ENCODE assay signal across 19 cellular contexts in genomic region chr7:30473393-30473775, GRCh38. TPM values are rescaled to one million over a fixed set of nuclear protein-coding genes. Genes with fewer than 3 reads are reported as not detected.
A peak's percentile ranks its signal among the peaks of the same experiment; 100 is the strongest.
DNase-seq lines count a peak whose midpoint lies in the region; ATAC-seq and TF ChIP-seq lines count a peak whose summit lies in the region.
"Had no signal": no experiment of that assay in that cellular context is flagged by ENCODE, and none has a peak within 500 bp of the region (broad histone marks: within the 10 kb centered on the region; RNA-seq: fewer than 3 reads in every experiment).

No MANE protein-coding gene starts in this region.

- peaks cover 2% of the 10 kb centered on the region for H3K79me2 ChIP-seq in smooth muscle cell (ENCODE audit: low read depth)

- peaks cover 29 to 34% of the 10 kb centered on the region in 2 donors for H3K36me3 Mint-ChIP-seq in CD4-positive, alpha-beta memory T cell
- H3K36me3 Mint-ChIP-seq in CD4-positive, alpha-beta T cell (ENCODE audit: low read depth), result peaks cover 19% of the 10 kb centered on the region

- H3K9me3 ChIP-seq in CD4-positive, alpha-beta memory T cell (ENCODE audit: control insufficient read depth in 1 of 2, low read length in 2 of 2), result no peaks in the 10 kb centered on the region
- H3K9me3 ChIP-seq in esophagus squamous epithelium (no peaks in the 10 kb centered on the region), smooth muscle cell (replicated peaks; ENCODE audit: low read depth) (no peaks in the 10 kb centered on the region)
- no peaks in the 10 kb centered on the region for H3K9me3 ChIP-seq in CD4-positive, alpha-beta T cell (ENCODE audit: control insufficient read depth, low read length)

- no peak for TF ChIP-seq POLR2A in esophagus squamous epithelium (IDR thresholded peaks at IDR 0.05)

- H3K27me3 Mint-ChIP-seq in CD4-positive, alpha-beta memory T cell, result no peaks in the 10 kb centered on the region
- H3K27me3 Mint-ChIP-seq in CD4-positive, alpha-beta T cell, result no peaks in the 10 kb centered on the region

- in situ Hi-C loops in GM13976 (cut with MboI; ENCODE audit: low sequenced_read_pairs, unreplicated experiment), result no loop called here

- peaks cover 52 to 97% (median 77%) of the 10 kb centered on the region in 4 donors for H3K4me1 Mint-ChIP-seq in CD4-positive, alpha-beta memory T cell
- H3K4me1 Mint-ChIP-seq in CD4-positive, alpha-beta T cell (ENCODE audit: low read depth), result peaks cover 86% of the 10 kb centered on the region

- H3K27ac ChIP-seq in CD4-positive, alpha-beta memory T cell (ENCODE audit: low read depth, low read length), result no peak overlapping the region
- peak overlapping the region in 3 of 4 donors; percentile 71 to 85 (median 79) for H3K27ac ChIP-seq in esophagus squamous epithelium
- peak overlapping the region; percentile 90 for H3K27ac ChIP-seq in smooth muscle cell (ENCODE audit: low read depth)
- H3K27ac ChIP-seq in CD4-positive, alpha-beta T cell (ENCODE audit: low read depth, low read length), result no peak overlapping the region

- no peak for ATAC-seq in HG03469 (IDR thresholded peaks at IDR 0.05; ENCODE audit: unreplicated experiment)
- no peak for ATAC-seq in CD4-positive, alpha-beta T cell (ENCODE audit: poor library complexity)
- ATAC-seq: activated T-cell treated with anti-CD3 and anti-CD28 coated beads, Interleukin-2, amount 50 U/mL, for 72 hours; esophagus mucosa; HepG2; sciatic nerve had no signal

- peak overlapping the region; percentile 41 for H3K9ac ChIP-seq in smooth muscle cell (ENCODE audit: low read depth)

- no peak overlapping the region for H2AFZ ChIP-seq in smooth muscle cell (ENCODE audit: low read depth)

- H3K4me2 ChIP-seq in smooth muscle cell, result peak overlapping the region; percentile 51

- CTCF ChIA-PET in CD4-positive, alpha-beta memory T cell (lab: Charles Lee; ENCODE audit: partially characterized antibody), result interaction anchor here (1.0 kb wide), 1 partner anchor 25 kb away, joined by 3 read pairs; no protein-coding TSS in a partner anchor
- CTCF ChIA-PET in CD4-positive, alpha-beta T cell (lab: Charles Lee), result no interaction called here

- H3F3A ChIP-seq in smooth muscle cell (ENCODE audit: low read depth), result peaks cover 67% of the 10 kb centered on the region

- no peak for DNase-seq in CD4-positive, alpha-beta memory T cell
- DNase-seq in NCI-H226 (peak; percentile 39), esophagus squamous epithelium (lab: John Stamatoyannopoulos, UW) (no peak), smooth muscle cell (lab: John Stamatoyannopoulos, UW; ENCODE audit: unreplicated experiment) (no peak), NCI-H1436 treated with DMSO at 0.1 percent for 48 hours (lab: John Stamatoyannopoulos, UW) (no peak), GM13976 (ENCODE audit: low spot score) (no peak)
- no peak for DNase-seq in CD4-positive, alpha-beta T cell
- DNase-seq: activated CD4-positive, alpha-beta T cell treated with anti-CD3 and anti-CD28 coated beads, Interleukin-2, amount 50 U/mL, for 1 hour; activated T-cell treated with anti-CD3 and anti-CD28 coated beads, Interleukin-2, amount 50 U/mL, for 72 hours; DND-41; NCI-H1105; nephron progenitor cell; stimulated activated CD4-positive, alpha-beta T cell treated with anti-CD3 and anti-CD28 coated beads, Interleukin-4, amount 100 ng/mL, for 24 hours had no signal

- no peaks in the 10 kb centered on the region for H3K27me3 ChIP-seq in CD4-positive, alpha-beta memory T cell (ENCODE audit: insufficient read depth, low read length)
- no peaks in the 10 kb centered on the region for H3K27me3 ChIP-seq in esophagus squamous epithelium
- no peaks in the 10 kb centered on the region for H3K27me3 ChIP-seq in smooth muscle cell (ENCODE audit: low read depth)
- H3K27me3 ChIP-seq in CD4-positive, alpha-beta T cell (ENCODE audit: control insufficient read depth, insufficient read depth, low read length), result no peaks in the 10 kb centered on the region

- POLR2A ChIA-PET in CD4-positive, alpha-beta memory T cell (lab: Charles Lee; ENCODE audit: partially characterized antibody), result interaction anchor here (0.8 kb wide), 1 partner anchor 11 kb away, joined by 3 read pairs; no protein-coding TSS in a partner anchor
- POLR2A ChIA-PET in CD4-positive, alpha-beta T cell (lab: Charles Lee), result no interaction called here

- intact Hi-C loops in CD4-positive, alpha-beta memory T cell (cut with micrococcal nuclease), result no loop called here
- intact Hi-C loops in esophagus squamous epithelium (cut with DNase I), result no loop called here
- intact Hi-C loops in CD4-positive, alpha-beta T cell (cut with DNase I, micrococcal nuclease), result loop anchor here in 1 of 2 experiments (10.0 kb wide), 1 partner anchor 189 kb away; the partner anchor contains the start of gene ZNRF2

- H3K4me3 Mint-ChIP-seq in CD4-positive, alpha-beta memory T cell, result no peak overlapping the region
- H3K4me3 Mint-ChIP-seq in CD4-positive, alpha-beta T cell, result no peak overlapping the region
- H3K4me3 Mint-ChIP-seq: nephron progenitor cell had no signal

- H3K9me3 Mint-ChIP-seq in CD4-positive, alpha-beta memory T cell, result no peaks in the 10 kb centered on the region
- H3K9me3 Mint-ChIP-seq in CD4-positive, alpha-beta T cell, result no peaks in the 10 kb centered on the region
- H3K9me3 Mint-ChIP-seq: activated T-cell treated with anti-CD3 and anti-CD28 coated beads, Interleukin-2, amount 50 U/mL, for 72 hours; nephron progenitor cell had no signal

- no peaks in the 10 kb centered on the region for H3K36me3 ChIP-seq in CD4-positive, alpha-beta memory T cell (ENCODE audit: insufficient read depth, low read length)
- H3K36me3 ChIP-seq in esophagus squamous epithelium, result peaks cover 0 to 11% (median 0%) of the 10 kb centered on the region in 3 donors
- no peaks in the 10 kb centered on the region for H3K36me3 ChIP-seq in smooth muscle cell (ENCODE audit: low read depth)

- H3K4me3 ChIP-seq in CD4-positive, alpha-beta memory T cell (ENCODE audit: low read length in 2 of 2), result no peak overlapping the region
- H3K4me3 ChIP-seq in esophagus squamous epithelium (no peak overlapping the region), smooth muscle cell (no peak overlapping the region)
- H3K4me3 ChIP-seq: coronary artery, lung had no signal

- TF ChIP-seq CTCF in esophagus squamous epithelium (IDR thresholded peaks at IDR 0.05), result no peak
- no peak for TF ChIP-seq CTCF in smooth muscle cell (IDR thresholded peaks at IDR 0.05; ENCODE audit: borderline replicate concordance, insufficient read depth, poor library complexity, severe bottlenecking)
- no peak for TF ChIP-seq CTCF in GM13976 (IDR thresholded peaks at IDR 0.05; ENCODE audit: borderline replicate concordance, control extremely low read depth, extremely low read depth, insufficient read depth, missing control alignments)
- TF ChIP-seq CTCF in CD4-positive, alpha-beta T cell (IDR thresholded peaks at IDR 0.05), result no peak

- H3K27ac Mint-ChIP-seq in CD4-positive, alpha-beta memory T cell, result peak overlapping the region in 4 of 7 donors; percentile 6 to 42 (median 22)
- no peak overlapping the region for H3K27ac Mint-ChIP-seq in CD4-positive, alpha-beta T cell
- H3K27ac Mint-ChIP-seq: activated T-cell treated with anti-CD3 and anti-CD28 coated beads, Interleukin-2, amount 50 U/mL, for 72 hours; nephron progenitor cell had no signal

- WGBS in esophagus squamous epithelium, 2 donors, result 61 to 72% methylated on average over 3 of the region's 3 CpGs
- 22% methylated on average over 3 of the region's 3 CpGs for WGBS in smooth muscle cell (ENCODE audit: low lambda C conversion rate)

- peaks cover 21% of the 10 kb centered on the region for H4K20me1 ChIP-seq in smooth muscle cell (ENCODE audit: low read depth)

- H3K4me1 ChIP-seq in CD4-positive, alpha-beta memory T cell (ENCODE audit: insufficient read depth, low read length), result peaks cover 69% of the 10 kb centered on the region
- H3K4me1 ChIP-seq in esophagus squamous epithelium, result peaks cover 43 to 97% (median 71%) of the 10 kb centered on the region in 3 donors
- peaks cover 38% of the 10 kb centered on the region for H3K4me1 ChIP-seq in smooth muscle cell (ENCODE audit: low read depth)

RNA-seq across cellular contexts. Expression of gene NOD1, which starts 5.2 kb away (rescaled TPM):
- total RNA-seq in CD4-positive, alpha-beta memory T cell, result 10 to 100 TPM; 20.7 to 21.3 TPM
- polyA plus RNA-seq in CD4-positive, alpha-beta memory T cell, result 1 to 10 TPM; 5.3 to 7.3 TPM
- 10 to 100 TPM in 1 of 4 donors, 1 to 10 TPM in 3; 4.2 to 13.0 (median 6.2) TPM for total RNA-seq in esophagus squamous epithelium
- total RNA-seq in smooth muscle cell, result 10.5 and 13.4 TPM in 2 replicates
- polyA plus RNA-seq in smooth muscle cell, result 8.6 and 9.7 TPM in 2 replicates
- 10 to 100 TPM; 11.6 to 12.6 TPM for total RNA-seq in CD4-positive, alpha-beta T cell

RNA-seq across cellular contexts. Expression of gene GGCT, which starts 31.2 kb away (rescaled TPM):
- 10 to 100 TPM; 11.0 to 11.9 TPM for total RNA-seq in CD4-positive, alpha-beta memory T cell
- 10 to 100 TPM; 19.7 to 23.2 TPM for polyA plus RNA-seq in CD4-positive, alpha-beta memory T cell
- 10 to 100 TPM; 42.3 to 74.9 (median 63.9) TPM for total RNA-seq in esophagus squamous epithelium
- 41.4 and 53.1 TPM in 2 replicates for total RNA-seq in smooth muscle cell
- polyA plus RNA-seq in smooth muscle cell, result 36.9 and 39.3 TPM in 2 replicates
- total RNA-seq in CD4-positive, alpha-beta T cell, result 1 to 10 TPM; 6.3 to 6.6 TPM

Comparison
In these comparisons a context has a peak if more than half of its experiments do, and no peak if none do; other contexts are left out.
1. H3K27ac ChIP-seq: peak in esophagus squamous epithelium (3 of 4) and smooth muscle cell (single experiment); none in CD4-positive, alpha-beta memory T cell (single experiment) and CD4-positive, alpha-beta T cell (single experiment).